Comparison of ENCODE assay signal across 1 cellular context in the genomic region with DNA sequence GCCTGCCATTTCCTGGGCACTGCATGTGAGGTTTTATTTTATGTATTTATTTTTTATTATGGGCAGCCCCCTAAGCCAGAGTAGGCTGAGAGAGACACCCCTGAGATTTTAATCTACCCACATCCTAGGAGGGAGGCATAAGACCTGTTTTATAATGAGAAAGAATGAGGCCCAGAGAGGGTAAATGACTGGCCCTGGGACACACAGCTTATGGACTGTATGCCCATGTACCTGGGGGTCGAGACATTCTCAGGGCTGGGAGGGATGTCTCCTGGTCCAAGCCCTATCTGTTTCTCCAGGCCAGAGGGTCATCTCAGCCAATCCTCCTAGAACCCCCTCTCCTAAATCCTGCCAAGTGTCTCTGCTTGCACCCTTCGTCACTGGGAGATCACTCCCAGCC.
TF ChIP-seq lines count a peak whose summit lies in the region.

No MANE protein-coding gene starts in this region.

TF ChIP-seq in GM23338, 12 proteins besides CTCF, POLR2A, EP300 and RAD21:
- TF ChIP-seq NANOG (IDR thresholded peaks at IDR 0.05; ENCODE audit: borderline replicate concordance) (no peak), CREB1 (CRISPR knock-in tag; IDR thresholded peaks at IDR 0.05; ENCODE audit: low read depth) (no peak), ZNF114 (CRISPR knock-in tag; IDR thresholded peaks at IDR 0.05) (no peak), POLR2AphosphoS5 (IDR thresholded peaks at IDR 0.05; ENCODE audit: low read depth) (no peak)
- TF ChIP-seq, protein P1, sequence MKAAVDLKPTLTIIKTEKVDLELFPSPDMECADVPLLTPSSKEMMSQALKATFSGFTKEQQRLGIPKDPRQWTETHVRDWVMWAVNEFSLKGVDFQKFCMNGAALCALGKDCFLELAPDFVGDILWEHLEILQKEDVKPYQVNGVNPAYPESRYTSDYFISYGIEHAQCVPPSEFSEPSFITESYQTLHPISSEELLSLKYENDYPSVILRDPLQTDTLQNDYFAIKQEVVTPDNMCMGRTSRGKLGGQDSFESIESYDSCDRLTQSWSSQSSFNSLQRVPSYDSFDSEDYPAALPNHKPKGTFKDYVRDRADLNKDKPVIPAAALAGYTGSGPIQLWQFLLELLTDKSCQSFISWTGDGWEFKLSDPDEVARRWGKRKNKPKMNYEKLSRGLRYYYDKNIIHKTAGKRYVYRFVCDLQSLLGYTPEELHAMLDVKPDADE (IDR thresholded peaks at IDR 0.05) = no peak
